Comparison of ENCODE assay signal across 1 cellular context in genomic region chr14:64337901-64338615, GRCh38.
TF ChIP-seq lines count a peak whose summit lies in the region.

No MANE protein-coding gene starts in this region.

TF ChIP-seq in H1, 55 proteins besides CTCF, POLR2A, EP300 and RAD21 (continued from another document):
- TF ChIP-seq HDAC2 (IDR thresholded peaks at IDR 0.05; ENCODE audit: borderline replicate concordance in 1 of 2, low read depth in 2 of 2, low read length in 2 of 2) = peak in 1 of 2 experiments; percentile 69; a peak in 1 of 4 replicates
- no peak for TF ChIP-seq ATF3 (IDR thresholded peaks at IDR 0.05; ENCODE audit: insufficient read depth, low read depth, low read length)
- TF ChIP-seq CBX5 (IDR thresholded peaks at IDR 0.05; ENCODE audit: low read depth, low read length) = no peak
- peak; percentile 20; the same call in 1 of the 2 replicates for TF ChIP-seq YY1 (IDR thresholded peaks at IDR 0.05; ENCODE audit: low read depth, low read length)
- peak; percentile 62; the same call in 1 of the 2 replicates for TF ChIP-seq POLR2AphosphoS5 (IDR thresholded peaks at IDR 0.05; ENCODE audit: low read depth, low read length)
- TF ChIP-seq TBP (IDR thresholded peaks at IDR 0.05; ENCODE audit: low read depth, low read length) = peak; percentile 31; the same call in 1 of the 2 replicates
- no peak for TF ChIP-seq MAFK (IDR thresholded peaks at IDR 0.05; ENCODE audit: low read depth, low read length)
- TF ChIP-seq TEAD4 (IDR thresholded peaks at IDR 0.05; ENCODE audit: low read depth, low read length) = no peak; the same call in 1 of the 2 replicates
- TF ChIP-seq ASH2L (IDR thresholded peaks at IDR 0.05; ENCODE audit: low read length) = peak; percentile 52
- peak; percentile 23 for TF ChIP-seq KDM4A (IDR thresholded peaks at IDR 0.05; ENCODE audit: low read depth, low read length, severe bottlenecking)
- TF ChIP-seq PHF8 (conservative IDR thresholded peaks at IDR 0.05; ENCODE audit: low read depth, low read length) = peak; percentile 67
- TF ChIP-seq SIN3A (conservative IDR thresholded peaks at IDR 0.05 in 1 of 2, IDR thresholded peaks at IDR 0.05 in 1 of 2; ENCODE audit: low read depth in 1 of 2, low read length in 2 of 2) = peak in 1 of 2 experiments; percentile 82; a peak in 2 of 4 replicates
- TF ChIP-seq CREB1 (IDR thresholded peaks at IDR 0.05) = peak; percentile 82
- no peak for TF ChIP-seq MAX (IDR thresholded peaks at IDR 0.05)
